8 cellular contexts compared by ENCODE assay signal in genomic region chr9:5510360-5510931, GRCh38. TPM values are rescaled to one million over a fixed set of nuclear protein-coding genes. Genes with fewer than 3 reads are reported as not detected.
DNase-seq lines count a peak whose midpoint lies in the region; ATAC-seq and TF ChIP-seq lines count a peak whose summit lies in the region.

TSS of gene PDCD1LG2 (plus strand) at chr9:5510531. CDS start at chr9:5522547, 12,016 bp downstream.

- no peak for TF ChIP-seq CTCF in CD4-positive, alpha-beta T cell (IDR thresholded peaks at IDR 0.05)
- TF ChIP-seq CTCF in hepatocyte (IDR thresholded peaks at IDR 0.05; ENCODE audit: poor library complexity) (no peak), WERI-Rb-1 (IDR thresholded peaks at IDR 0.05; ENCODE audit: low read depth, low read length) (no peak)

- no peaks in the 10 kb centered on the region for H3K27me3 Mint-ChIP-seq in CD4-positive, alpha-beta T cell

- no peak for ATAC-seq in CD4-positive, alpha-beta T cell (ENCODE audit: poor library complexity)
- ATAC-seq in GM19463 (IDR thresholded peaks at IDR 0.05; ENCODE audit: unreplicated experiment) (peak; percentile 73), HG03469 (IDR thresholded peaks at IDR 0.05; ENCODE audit: unreplicated experiment) (peak; percentile 69)
- ATAC-seq in activated naive CD4-positive, alpha-beta T cell treated with anti-CD3 and anti-CD28 coated beads, Interleukin-2, amount 50 U/mL, for 72 hours, result peak; percentile 83 to 89

- peak within 1 kb of the TSS; percentile 72 for H3K27ac Mint-ChIP-seq in CD4-positive, alpha-beta T cell
- H3K27ac Mint-ChIP-seq in activated naive CD4-positive, alpha-beta T cell treated with anti-CD3 and anti-CD28 coated beads, Interleukin-2, amount 50 U/mL, for 72 hours, result peak within 1 kb of the TSS; percentile 83 to 91

- no peaks in the 10 kb centered on the region for H3K79me2 ChIP-seq in hepatocyte

- no peaks in the 10 kb centered on the region for H3K36me3 ChIP-seq in hepatocyte (replicated peaks; ENCODE audit: insufficient read depth, low read depth)
- no peaks in the 10 kb centered on the region for H3K36me3 ChIP-seq in WERI-Rb-1

- peaks cover 38% of the 10 kb centered on the region for H3K4me1 Mint-ChIP-seq in CD4-positive, alpha-beta T cell (ENCODE audit: low read depth)

- WGBS in hepatocyte (ENCODE audit: low lambda C conversion rate, missing lambda C conversion rate), result 47% methylated on average over 4 of the region's 4 CpGs

- no peak within 1 kb of the TSS for H3K27ac ChIP-seq in CD4-positive, alpha-beta T cell (ENCODE audit: low read depth, low read length)
- H3K27ac ChIP-seq in hepatocyte, result peak within 1 kb of the TSS; percentile 58
- H3K27ac ChIP-seq in WERI-Rb-1, result no peak within 1 kb of the TSS

- no peaks in the 10 kb centered on the region for H3K4me1 ChIP-seq in hepatocyte (ENCODE audit: insufficient read depth)

- intact Hi-C loops in CD4-positive, alpha-beta T cell (cut with DNase I, micrococcal nuclease), result no loop called here

- H4K20me1 ChIP-seq in hepatocyte (ENCODE audit: insufficient read depth, poor library complexity, severe bottlenecking), result no peaks in the 10 kb centered on the region

- no peaks in the 10 kb centered on the region for H3K9me2 ChIP-seq in hepatocyte (replicated peaks; ENCODE audit: insufficient read depth)

- CTCF ChIA-PET in CD4-positive, alpha-beta T cell (lab: Charles Lee), result no interaction called here

- peak within 1 kb of the TSS; percentile 2 for H2AFZ ChIP-seq in hepatocyte

- peak within 1 kb of the TSS; percentile 41 for H3K4me2 ChIP-seq in hepatocyte

- DNase-seq in CD4-positive, alpha-beta T cell, result no peak
- peak in 1 of 2 donors; percentile 38 for DNase-seq in activated naive CD4-positive, alpha-beta T cell treated with anti-CD3 and anti-CD28 coated beads, Interleukin-2, amount 50 U/mL, for 72 hours (ENCODE audit: low spot score in 2 of 2)
- DNase-seq in hepatocyte (ENCODE audit: low spot score) (no peak), NCI-H187 treated with DMSO at 0.1 percent for 48 hours (lab: John Stamatoyannopoulos, UW) (no peak), WERI-Rb-1 (no peak)
- peak; percentile 22 for DNase-seq in stimulated activated CD8-positive, alpha-beta memory T cell treated with anti-CD3 and anti-CD28 coated beads, Interleukin-4, amount 100 ng/mL, for 24 hours (ENCODE audit: low read depth)

- no peaks in the 10 kb centered on the region for H3K9me3 Mint-ChIP-seq in CD4-positive, alpha-beta T cell
- H3K9me3 Mint-ChIP-seq in activated naive CD4-positive, alpha-beta T cell treated with anti-CD3 and anti-CD28 coated beads, Interleukin-2, amount 50 U/mL, for 72 hours, result peaks cover 13 to 23% of the 10 kb centered on the region in 2 donors

- POLR2A ChIA-PET in CD4-positive, alpha-beta T cell (lab: Charles Lee), result interaction anchor here (1.2 to 2.2 kb wide), 3 partner anchors 17 to 47 kb away, joined by 4 to 7 read pairs (median 5); no protein-coding TSS in a partner anchor

- H3K4me3 Mint-ChIP-seq in CD4-positive, alpha-beta T cell, result peak within 1 kb of the TSS; percentile 74

- no peak within 1 kb of the TSS for H3K4me3 ChIP-seq in hepatocyte
- no peak within 1 kb of the TSS for H3K4me3 ChIP-seq in WERI-Rb-1 (ENCODE audit: low read depth, low read length)

- H3K9me3 ChIP-seq in CD4-positive, alpha-beta T cell (ENCODE audit: control insufficient read depth, low read length), result no peaks in the 10 kb centered on the region
- H3K9me3 ChIP-seq in hepatocyte (ENCODE audit: low read depth) (no peaks in the 10 kb centered on the region), WERI-Rb-1 (ENCODE audit: severe bottlenecking) (no peaks in the 10 kb centered on the region)

- no peaks in the 10 kb centered on the region for H3K27me3 ChIP-seq in CD4-positive, alpha-beta T cell (ENCODE audit: control insufficient read depth, insufficient read depth, low read length)
- H3K27me3 ChIP-seq in hepatocyte (no peaks in the 10 kb centered on the region), WERI-Rb-1 (ENCODE audit: insufficient read depth, low read depth, severe bottlenecking) (no peaks in the 10 kb centered on the region)

- H3K36me3 Mint-ChIP-seq in CD4-positive, alpha-beta T cell (ENCODE audit: low read depth), result no peaks in the 10 kb centered on the region
- H3K36me3 Mint-ChIP-seq in activated naive CD4-positive, alpha-beta T cell treated with anti-CD3 and anti-CD28 coated beads, Interleukin-2, amount 50 U/mL, for 72 hours, result peaks cover 7 to 13% of the 10 kb centered on the region in 2 donors

RNA-seq across cellular contexts. Expression of gene PDCD1LG2, which starts in this region (rescaled TPM):
- under 1 TPM; 0.11 to 0.17 TPM for total RNA-seq in CD4-positive, alpha-beta T cell
- under 1 TPM; 0.19 to 0.87 TPM for total RNA-seq in activated naive CD4-positive, alpha-beta T cell treated with anti-CD3 and anti-CD28 coated beads, Interleukin-2, amount 50 U/mL, for 72 hours
- total RNA-seq in hepatocyte, result not detected in 2 replicates
- not detected in 2 replicates for polyA plus RNA-seq in hepatocyte

Comparison
In these comparisons a context has a peak if more than half of its experiments do, and no peak if none do; other contexts are left out.
1. Peak in ATAC-seq in activated naive CD4-positive, alpha-beta T cell treated with anti-CD3 and anti-CD28 coated beads, Interleukin-2, amount 50 U/mL, for 72 hours; RNA of the gene not detected or under 1 TPM.